Comparison of ENCODE assay signal across 8 cellular contexts in the genomic region with DNA sequence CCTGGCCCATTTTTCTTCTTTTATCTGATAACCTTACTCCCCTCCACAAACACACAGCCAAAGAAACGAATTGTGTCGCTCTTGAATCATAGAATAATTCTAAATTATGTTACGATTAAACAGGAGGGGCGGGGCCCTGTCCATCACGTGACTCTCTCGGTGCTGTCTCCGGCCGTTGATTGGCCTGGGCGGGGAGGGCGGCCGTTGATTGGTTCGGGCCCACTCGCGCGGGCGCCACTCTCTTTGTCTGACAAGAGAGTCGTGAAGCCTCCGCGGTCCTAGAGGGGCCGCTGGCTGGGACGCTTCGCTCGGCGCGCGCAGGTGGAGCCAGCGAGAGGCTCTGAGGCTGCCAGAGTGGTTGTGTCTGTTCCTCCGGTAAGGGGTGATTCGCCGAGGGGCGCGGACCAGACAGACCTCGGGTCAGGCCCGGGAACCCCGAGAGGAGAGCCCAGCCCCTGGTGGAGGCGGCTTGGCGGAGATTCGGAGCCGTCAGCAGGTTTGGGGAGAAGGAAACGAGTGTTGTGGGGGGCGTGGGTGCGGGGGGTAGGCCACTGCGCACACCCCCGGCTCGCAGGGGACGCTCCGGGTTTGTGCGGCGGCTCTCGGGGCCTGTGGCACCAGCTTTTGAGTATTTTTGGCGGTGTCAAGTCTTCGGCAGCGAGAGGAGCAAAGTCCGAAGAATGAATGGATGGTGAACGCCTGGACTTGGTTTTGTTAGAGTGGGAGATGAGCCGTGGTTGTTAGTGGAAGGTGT. TPM values are rescaled to one million over a fixed set of nuclear protein-coding genes. Genes with fewer than 3 reads are reported as not detected.
A peak's percentile ranks its signal among the peaks of the same experiment; 100 is the strongest.
DNase-seq lines count a peak whose midpoint lies in the region; ATAC-seq and TF ChIP-seq lines count a peak whose summit lies in the region.

A gene (plus strand): TSS at position 330 of the 754 bp plus-strand sequence. CDS start 3,567 bp downstream, outside the sequence.

- peak within 1 kb of the TSS; percentile 76 for H3K27ac ChIP-seq in RWPE2 (ENCODE audit: poor library complexity, severe bottlenecking)

- peak; percentile 98 for ATAC-seq in RWPE2 (ENCODE audit: low read depth)
- peak; percentile 96 to 97 for ATAC-seq in naive thymus-derived CD8-positive, alpha-beta T cell

- peaks cover 20% of the 10 kb centered on the region for H3K4me1 Mint-ChIP-seq in activated T-helper 2 cell treated with anti-CD3 and anti-CD28 coated beads, Interferon-gamma antibody, Interleukin-2, Interleukin-4, amounts not matched to agents 10 μg/mL and 5 μg/mL and 100 μg/mL, durations not matched to agents 14 hours and 24 hours and 36 hours (ENCODE audit: low read depth)
- peaks cover 18 to 43% (median 32%) of the 10 kb centered on the region in 4 donors for H3K4me1 Mint-ChIP-seq in naive thymus-derived CD8-positive, alpha-beta T cell

- TF ChIP-seq CTCF in RWPE2 (IDR thresholded peaks at IDR 0.05; ENCODE audit: poor library complexity, severe bottlenecking), result no peak
- no peak for TF ChIP-seq CTCF in fibroblast of mammary gland (conservative IDR thresholded peaks at IDR 0.05; ENCODE audit: control insufficient read depth, insufficient read depth, low read depth, low read length)

- H3K9me3 ChIP-seq in RWPE2 (ENCODE audit: severe bottlenecking), result peaks cover 3% of the 10 kb centered on the region

- H3K4me3 Mint-ChIP-seq in activated T-helper 2 cell treated with anti-CD3 and anti-CD28 coated beads, Interferon-gamma antibody, Interleukin-2, Interleukin-4, amounts not matched to agents 10 μg/mL and 5 μg/mL and 100 μg/mL, durations not matched to agents 14 hours and 24 hours and 36 hours (ENCODE audit: low read depth), result peak within 1 kb of the TSS; percentile 96
- H3K4me3 Mint-ChIP-seq in naive thymus-derived CD8-positive, alpha-beta T cell, result peak within 1 kb of the TSS; percentile 91 to 100 (median 97)

- DNase-seq in EH (ENCODE audit: low read depth), result peak; percentile 95
- DNase-seq in H4 (ENCODE audit: low spot score), result peak; percentile 95
- DNase-seq in LoVo (ENCODE audit: low spot score), result peak; percentile 99
- peak; percentile 97 for DNase-seq in RWPE2 (ENCODE audit: low spot score)
- DNase-seq in activated T-helper 2 cell treated with anti-CD3 and anti-CD28 coated beads, Interferon-gamma antibody, Interleukin-2, Interleukin-4, amounts not matched to agents 10 μg/mL and 5 μg/mL and 100 μg/mL, durations not matched to agents 14 hours and 24 hours and 36 hours (ENCODE audit: low spot score), result peak; percentile 96
- DNase-seq in fibroblast of mammary gland (ENCODE audit: low read depth), result peak; percentile 94
- peak; percentile 89 to 99 (median 97) for DNase-seq in naive thymus-derived CD8-positive, alpha-beta T cell
- DNase-seq in stimulated activated naive CD4-positive, alpha-beta T cell (lab: John Stamatoyannopoulos, UW), result peak; percentile 93 to 98 (median 95)

- intact Hi-C loops in activated T-helper 2 cell treated with anti-CD3 and anti-CD28 coated beads, Interferon-gamma antibody, Interleukin-2, Interleukin-4, amounts not matched to agents 10 μg/mL and 5 μg/mL and 100 μg/mL, durations not matched to agents 14 hours and 24 hours and 36 hours (cut with micrococcal nuclease), result loop anchor here (1.0 to 5.0 kb wide), 5 partner anchors 28 to 1770 kb away; a partner anchor contains a TSS

- peaks cover 16% of the 10 kb centered on the region for H3K36me3 ChIP-seq in RWPE2 (ENCODE audit: low read depth)

- no peaks in the 10 kb centered on the region for H3K9me3 Mint-ChIP-seq in activated T-helper 2 cell treated with anti-CD3 and anti-CD28 coated beads, Interferon-gamma antibody, Interleukin-2, Interleukin-4, amounts not matched to agents 10 μg/mL and 5 μg/mL and 100 μg/mL, durations not matched to agents 14 hours and 24 hours and 36 hours
- no peaks in the 10 kb centered on the region for H3K9me3 Mint-ChIP-seq in naive thymus-derived CD8-positive, alpha-beta T cell

- peaks cover 27% of the 10 kb centered on the region for H3K36me3 Mint-ChIP-seq in activated T-helper 2 cell treated with anti-CD3 and anti-CD28 coated beads, Interferon-gamma antibody, Interleukin-2, Interleukin-4, amounts not matched to agents 10 μg/mL and 5 μg/mL and 100 μg/mL, durations not matched to agents 14 hours and 24 hours and 36 hours (ENCODE audit: low read depth)
- H3K36me3 Mint-ChIP-seq in naive thymus-derived CD8-positive, alpha-beta T cell, result peaks cover 0 to 11% (median 0%) of the 10 kb centered on the region in 3 donors

- H3K27me3 Mint-ChIP-seq in activated T-helper 2 cell treated with anti-CD3 and anti-CD28 coated beads, Interferon-gamma antibody, Interleukin-2, Interleukin-4, amounts not matched to agents 10 μg/mL and 5 μg/mL and 100 μg/mL, durations not matched to agents 14 hours and 24 hours and 36 hours (ENCODE audit: low read depth), result peaks cover 2% of the 10 kb centered on the region
- H3K27me3 Mint-ChIP-seq in naive thymus-derived CD8-positive, alpha-beta T cell, result no peaks in the 10 kb centered on the region

- H3K27ac Mint-ChIP-seq in activated T-helper 2 cell treated with anti-CD3 and anti-CD28 coated beads, Interferon-gamma antibody, Interleukin-2, Interleukin-4, amounts not matched to agents 10 μg/mL and 5 μg/mL and 100 μg/mL, durations not matched to agents 14 hours and 24 hours and 36 hours, result peak within 1 kb of the TSS; percentile 91
- peak within 1 kb of the TSS; percentile 93 to 98 (median 98) for H3K27ac Mint-ChIP-seq in naive thymus-derived CD8-positive, alpha-beta T cell

- H3K4me3 ChIP-seq in RWPE2 (ENCODE audit: severe bottlenecking) (peak within 1 kb of the TSS; percentile 68), fibroblast of mammary gland (ENCODE audit: control insufficient read depth, low read depth, low read length) (peak within 1 kb of the TSS; percentile 90)

- H3K27me3 ChIP-seq in RWPE2 (ENCODE audit: insufficient read depth, poor library complexity, severe bottlenecking), result no peaks in the 10 kb centered on the region

- H3K4me1 ChIP-seq in RWPE2 (ENCODE audit: insufficient read depth, poor library complexity, severe bottlenecking), result peaks cover 5% of the 10 kb centered on the region

- POLR2A ChIA-PET in naive thymus-derived CD8-positive, alpha-beta T cell (lab: Charles Lee), result interaction anchor here (1.0 to 3.7 kb wide), 7 partner anchors 10 to 86 kb away, joined by 3 to 47 read pairs (median 5); a partner anchor contains a TSS

RNA-seq across cellular contexts. Expression of the gene that starts here (rescaled TPM):
- total RNA-seq in H4 (2014; rRNA removed; shearing (Covaris generic)), result 2.0 and 2.7 TPM in 2 replicates
- total RNA-seq in activated T-helper 2 cell treated with anti-CD3 and anti-CD28 coated beads, Interferon-gamma antibody, Interleukin-2, Interleukin-4, amounts not matched to agents 10 μg/mL and 5 μg/mL and 100 μg/mL, durations not matched to agents 14 hours and 24 hours and 36 hours, result 23.2 and 24.3 TPM in 2 replicates
- 10 to 100 TPM; 22.8 to 31.8 TPM for total RNA-seq in naive thymus-derived CD8-positive, alpha-beta T cell
- 1 to 10 TPM; 7.3 to 8.2 (median 8.0) TPM for polyA plus RNA-seq in naive thymus-derived CD8-positive, alpha-beta T cell

Comparison
In these comparisons a context has a peak if more than half of its experiments do, and no peak if none do; other contexts are left out.
1. Peak in every context shown above with its lines: DNase-seq, ATAC-seq, H3K4me3 ChIP-seq and H3K27ac ChIP-seq.